18 cellular contexts compared by ENCODE assay signal in genomic region chr6:150494236-150494635, GRCh38.
DNase-seq lines count a peak whose midpoint lies in the region; ATAC-seq and TF ChIP-seq lines count a peak whose summit lies in the region.
"Had no signal": no experiment of that assay in that cellular context is flagged by ENCODE, and none has a peak within 500 bp of the region (broad histone marks: within the 10 kb centered on the region; RNA-seq: fewer than 3 reads in every experiment).

No MANE protein-coding gene starts in this region.

- no peak for TF ChIP-seq CTCF in heart right ventricle (IDR thresholded peaks at IDR 0.05)
- no peak for TF ChIP-seq CTCF in right atrium auricular region (IDR thresholded peaks at IDR 0.05)
- TF ChIP-seq CTCF in gastroesophageal sphincter (IDR thresholded peaks at IDR 0.05) = no peak
- no peak for TF ChIP-seq CTCF in sigmoid colon (IDR thresholded peaks at IDR 0.05)

- H3K9me3 ChIP-seq in heart right ventricle = no peaks in the 10 kb centered on the region
- no peaks in the 10 kb centered on the region for H3K9me3 ChIP-seq in right atrium auricular region
- H3K9me3 ChIP-seq in gastroesophageal sphincter = no peaks in the 10 kb centered on the region
- H3K9me3 ChIP-seq in sigmoid colon = no peaks in the 10 kb centered on the region

- DNase-seq in heart right ventricle (peak; percentile 16 to 43), right atrium auricular region (ENCODE audit: low spot score) (no peak), sigmoid colon (peak; percentile 82), C1 segment of cervical spinal cord (lab: John Stamatoyannopoulos, UW) (no peak), SIG-M5 (lab: John Stamatoyannopoulos, UW) (no peak)
- no peak for DNase-seq in activated effector memory CD4-positive, alpha-beta T cell treated with anti-CD3 and anti-CD28 coated beads, Interleukin-2, amount 50 U/mL, for 16 hours
- DNase-seq in activated CD4-positive, alpha-beta T cell treated with anti-CD3 and anti-CD28 coated beads, Interleukin-2, amount 50 U/mL, for 48 hours = no peak
- DNase-seq: MV-4-11; NCI-H1105 treated with DMSO at 0.1 percent for 48 hours; NCI-H1694; NCI-H2081; NCI-H2171; NCI-H345; NCI-H524; NCI-H774; NK-92 treated with Interleukin-12 subunit alpha and Interleukin-12 subunit beta, amount 100 ng/mL, for 24 hours; SHP77 treated with DMSO at 0.1 percent for 48 hours had no signal

- intact Hi-C loops in heart right ventricle (cut with DNase I) = no loop called here
- intact Hi-C loops in sigmoid colon (cut with DNase I) = no loop called here

- H3K36me3 ChIP-seq in heart right ventricle = no peaks in the 10 kb centered on the region
- H3K36me3 ChIP-seq in right atrium auricular region = no peaks in the 10 kb centered on the region
- H3K36me3 ChIP-seq in gastroesophageal sphincter = no peaks in the 10 kb centered on the region
- H3K36me3 ChIP-seq in sigmoid colon = no peaks in the 10 kb centered on the region

- 48 to 63% methylated on average over 5 of the region's 5 CpGs for WGBS in heart right ventricle, 2 donors
- WGBS in gastroesophageal sphincter (ENCODE audit: low coverage in 1 of 2), 2 donors = 40 to 47% methylated on average over 1 to 5 of the region's 5 CpGs
- WGBS in sigmoid colon, 2 donors = 83 to 85% methylated on average over 5 of the region's 5 CpGs

- TF ChIP-seq POLR2A in gastroesophageal sphincter (IDR thresholded peaks at IDR 0.05) = no peak
- no peak for TF ChIP-seq POLR2A in sigmoid colon (IDR thresholded peaks at IDR 0.05)

- peak overlapping the region in 4 of 10 donors; percentile 26 to 72 (median 42) for H3K27ac ChIP-seq in heart right ventricle
- no peak overlapping the region for H3K27ac ChIP-seq in right atrium auricular region
- peak overlapping the region in 1 of 4 donors; percentile 19 for H3K27ac ChIP-seq in gastroesophageal sphincter
- no peak overlapping the region for H3K27ac ChIP-seq in sigmoid colon

- H3K4me1 ChIP-seq in heart right ventricle (peaks cover 0 to 30% (median 15%) of the 10 kb centered on the region in 9 donors), right atrium auricular region (no peaks in the 10 kb centered on the region), gastroesophageal sphincter (no peaks in the 10 kb centered on the region), sigmoid colon (peaks cover 0 to 4% (median 0%) of the 10 kb centered on the region in 4 donors)

- ATAC-seq in heart right ventricle (peak in 7 of 8 donors; percentile 39 to 84 (median 68)), gastroesophageal sphincter (peak; percentile 83)

- no peaks in the 10 kb centered on the region for H3K27me3 ChIP-seq in heart right ventricle
- H3K27me3 ChIP-seq in right atrium auricular region = no peaks in the 10 kb centered on the region
- H3K27me3 ChIP-seq in gastroesophageal sphincter = no peaks in the 10 kb centered on the region
- no peaks in the 10 kb centered on the region for H3K27me3 ChIP-seq in sigmoid colon

- TF ChIP-seq EP300 in gastroesophageal sphincter (IDR thresholded peaks at IDR 0.05) (no peak), sigmoid colon (IDR thresholded peaks at IDR 0.05) (no peak)

- H3K4me3 ChIP-seq in heart right ventricle = no peak overlapping the region
- H3K4me3 ChIP-seq in right atrium auricular region = no peak overlapping the region
- H3K4me3 ChIP-seq in gastroesophageal sphincter = no peak overlapping the region
- H3K4me3 ChIP-seq in sigmoid colon = no peak overlapping the region

Comparison
In these comparisons a context has a peak if more than half of its experiments do, and no peak if none do; other contexts are left out.
1. DNase-seq: peak in heart right ventricle (2 of 2) and sigmoid colon (single experiment); none in right atrium auricular region (single experiment), activated effector memory CD4-positive, alpha-beta T cell treated with anti-CD3 and anti-CD28 coated beads, Interleukin-2, amount 50 U/mL, for 16 hours (single experiment), C1 segment of cervical spinal cord (0 of 14), activated CD4-positive, alpha-beta T cell treated with anti-CD3 and anti-CD28 coated beads, Interleukin-2, amount 50 U/mL, for 48 hours (0 of 2) and SIG-M5 (single experiment).